1 cellular context compared by ENCODE assay signal in genomic region chr18:46173393-46174316, GRCh38.
TF ChIP-seq lines count a peak whose summit lies in the region.

No MANE protein-coding gene starts in this region.

TF ChIP-seq in HepG2, 621 proteins besides CTCF, POLR2A, EP300 and RAD21 (continued from another document and continues in another):
- peak; percentile 51 for TF ChIP-seq ARID5B (CRISPR knock-in tag; IDR thresholded peaks at IDR 0.05)
- TF ChIP-seq GATAD2A (CRISPR knock-in tag; IDR thresholded peaks at IDR 0.05) = peak; percentile 39; the same call in 1 of the 2 replicates
- TF ChIP-seq, protein P1, sequence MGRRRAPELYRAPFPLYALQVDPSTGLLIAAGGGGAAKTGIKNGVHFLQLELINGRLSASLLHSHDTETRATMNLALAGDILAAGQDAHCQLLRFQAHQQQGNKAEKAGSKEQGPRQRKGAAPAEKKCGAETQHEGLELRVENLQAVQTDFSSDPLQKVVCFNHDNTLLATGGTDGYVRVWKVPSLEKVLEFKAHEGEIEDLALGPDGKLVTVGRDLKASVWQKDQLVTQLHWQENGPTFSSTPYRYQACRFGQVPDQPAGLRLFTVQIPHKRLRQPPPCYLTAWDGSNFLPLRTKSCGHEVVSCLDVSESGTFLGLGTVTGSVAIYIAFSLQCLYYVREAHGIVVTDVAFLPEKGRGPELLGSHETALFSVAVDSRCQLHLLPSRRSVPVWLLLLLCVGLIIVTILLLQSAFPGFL (CRISPR knock-in tag; IDR thresholded peaks at IDR 0.05) = no peak
- peak; percentile 21; the same call in 1 of the 2 replicates for TF ChIP-seq MTA1 (CRISPR knock-in tag; IDR thresholded peaks at IDR 0.05; ENCODE audit: borderline replicate concordance)
- peak; percentile 75; the same call in 1 of the 2 replicates for TF ChIP-seq ZNF558 (CRISPR knock-in tag; IDR thresholded peaks at IDR 0.05; ENCODE audit: borderline replicate concordance)
- TF ChIP-seq, protein P2, sequence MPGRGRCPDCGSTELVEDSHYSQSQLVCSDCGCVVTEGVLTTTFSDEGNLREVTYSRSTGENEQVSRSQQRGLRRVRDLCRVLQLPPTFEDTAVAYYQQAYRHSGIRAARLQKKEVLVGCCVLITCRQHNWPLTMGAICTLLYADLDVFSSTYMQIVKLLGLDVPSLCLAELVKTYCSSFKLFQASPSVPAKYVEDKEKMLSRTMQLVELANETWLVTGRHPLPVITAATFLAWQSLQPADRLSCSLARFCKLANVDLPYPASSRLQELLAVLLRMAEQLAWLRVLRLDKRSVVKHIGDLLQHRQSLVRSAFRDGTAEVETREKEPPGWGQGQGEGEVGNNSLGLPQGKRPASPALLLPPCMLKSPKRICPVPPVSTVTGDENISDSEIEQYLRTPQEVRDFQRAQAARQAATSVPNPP (CRISPR knock-in tag; IDR thresholded peaks at IDR 0.05) = 0 out of 2 replicates have a peak, but pooled peaks have one; percentile 23
- TF ChIP-seq HNF4G (IDR thresholded peaks at IDR 0.05; ENCODE audit: borderline replicate concordance, low read depth, low read length) = no peak
- no peak for TF ChIP-seq HNF4G (CRISPR knock-in tag; IDR thresholded peaks at IDR 0.05; ENCODE audit: borderline replicate concordance, low read depth)
- peak; percentile 87 for TF ChIP-seq ELF3 (CRISPR knock-in tag; IDR thresholded peaks at IDR 0.05)
- peak; percentile 51; the same call in 1 of the 2 replicates for TF ChIP-seq MTF2 (CRISPR knock-in tag; IDR thresholded peaks at IDR 0.05; ENCODE audit: borderline replicate concordance)
- TF ChIP-seq TRIM24 (CRISPR knock-in tag; IDR thresholded peaks at IDR 0.05) = no peak
- TF ChIP-seq ZNF329 (CRISPR knock-in tag; IDR thresholded peaks at IDR 0.05; ENCODE audit: low read depth) = 0 out of 2 replicates have a peak, but pooled peaks have one; percentile 22
- no peak for TF ChIP-seq RBM22 (optimal IDR thresholded peaks at IDR 0.05; ENCODE audit: low read length)
- TF ChIP-seq, protein P3, sequence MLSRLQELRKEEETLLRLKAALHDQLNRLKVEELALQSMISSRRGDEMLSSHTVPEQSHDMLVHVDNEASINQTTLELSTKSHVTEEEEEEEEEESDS (CRISPR knock-in tag; IDR thresholded peaks at IDR 0.05; ENCODE audit: borderline replicate concordance) = 0 out of 2 replicates have a peak, but pooled peaks have one; percentile 32
- TF ChIP-seq MEIS2 (CRISPR knock-in tag; IDR thresholded peaks at IDR 0.05) = peak; percentile 69
- TF ChIP-seq ZNF251 (CRISPR knock-in tag; IDR thresholded peaks at IDR 0.05) = no peak
- TF ChIP-seq ZFY (CRISPR knock-in tag; IDR thresholded peaks at IDR 0.05) = peak; percentile 80
- peak; percentile 99 for TF ChIP-seq ZNF777 (CRISPR knock-in tag; IDR thresholded peaks at IDR 0.05)
- TF ChIP-seq ZNF136 (CRISPR knock-in tag; IDR thresholded peaks at IDR 0.05; ENCODE audit: low read depth) = no peak
- TF ChIP-seq, protein P4, sequence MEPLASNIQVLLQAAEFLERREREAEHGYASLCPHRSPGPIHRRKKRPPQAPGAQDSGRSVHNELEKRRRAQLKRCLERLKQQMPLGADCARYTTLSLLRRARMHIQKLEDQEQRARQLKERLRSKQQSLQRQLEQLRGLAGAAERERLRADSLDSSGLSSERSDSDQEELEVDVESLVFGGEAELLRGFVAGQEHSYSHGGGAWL (CRISPR knock-in tag; IDR thresholded peaks at IDR 0.05) = peak; percentile 34; the same call in 1 of the 2 replicates
- TF ChIP-seq TBX3 (IDR thresholded peaks at IDR 0.05; ENCODE audit: borderline replicate concordance) = 0 out of 2 replicates have a peak, but pooled peaks have one; percentile 7
- peak; percentile 82; the same call in 1 of the 2 replicates for TF ChIP-seq FOXK1 (CRISPR knock-in tag; IDR thresholded peaks at IDR 0.05; ENCODE audit: borderline replicate concordance, low read depth)
- TF ChIP-seq ELF4 (CRISPR knock-in tag; IDR thresholded peaks at IDR 0.05; ENCODE audit: borderline replicate concordance) = 0 out of 2 replicates have a peak, but pooled peaks have one; percentile 61
- 0 out of 2 replicates have a peak, but pooled peaks have one; percentile 85 for TF ChIP-seq ZNF138 (CRISPR knock-in tag; IDR thresholded peaks at IDR 0.05; ENCODE audit: low read depth)
- no peak for TF ChIP-seq MAFK (conservative IDR thresholded peaks at IDR 0.05 in 1 of 2, IDR thresholded peaks at IDR 0.05 in 1 of 2; ENCODE audit: low read length in 2 of 2)
- TF ChIP-seq, protein P5, sequence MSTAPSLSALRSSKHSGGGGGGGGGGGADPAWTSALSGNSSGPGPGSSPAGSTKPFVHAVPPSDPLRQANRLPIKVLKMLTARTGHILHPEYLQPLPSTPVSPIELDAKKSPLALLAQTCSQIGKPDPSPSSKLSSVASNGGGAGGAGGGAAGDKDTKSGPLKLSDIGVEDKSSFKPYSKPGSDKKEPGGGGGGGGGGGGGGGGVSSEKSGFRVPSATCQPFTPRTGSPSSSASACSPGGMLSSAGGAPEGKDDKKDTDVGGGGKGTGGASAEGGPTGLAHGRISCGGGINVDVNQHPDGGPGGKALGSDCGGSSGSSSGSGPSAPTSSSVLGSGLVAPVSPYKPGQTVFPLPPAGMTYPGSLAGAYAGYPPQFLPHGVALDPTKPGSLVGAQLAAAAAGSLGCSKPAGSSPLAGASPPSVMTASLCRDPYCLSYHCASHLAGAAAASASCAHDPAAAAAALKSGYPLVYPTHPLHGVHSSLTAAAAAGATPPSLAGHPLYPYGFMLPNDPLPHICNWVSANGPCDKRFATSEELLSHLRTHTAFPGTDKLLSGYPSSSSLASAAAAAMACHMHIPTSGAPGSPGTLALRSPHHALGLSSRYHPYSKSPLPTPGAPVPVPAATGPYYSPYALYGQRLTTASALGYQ (CRISPR knock-in tag; IDR thresholded peaks at IDR 0.05) = peak; percentile 70
- peak; percentile 74; the same call in 1 of the 2 replicates for TF ChIP-seq ZBTB7A (CRISPR knock-in tag; IDR thresholded peaks at IDR 0.05)
- TF ChIP-seq NR2C2 (CRISPR knock-in tag; IDR thresholded peaks at IDR 0.05; ENCODE audit: borderline replicate concordance) = peak; percentile 86
- peak; percentile 59; the same call in 1 of the 2 replicates for TF ChIP-seq ZNF788 (CRISPR knock-in tag; IDR thresholded peaks at IDR 0.05; ENCODE audit: borderline replicate concordance)
- 0 out of 2 replicates have a peak, but pooled peaks have one; percentile 29 for TF ChIP-seq ZSCAN22 (CRISPR knock-in tag; IDR thresholded peaks at IDR 0.05)
- peak; percentile 30; the same call in 1 of the 2 replicates for TF ChIP-seq AHR (CRISPR knock-in tag; IDR thresholded peaks at IDR 0.05)
- no peak for TF ChIP-seq ZNF468 (CRISPR knock-in tag; IDR thresholded peaks at IDR 0.05)
- TF ChIP-seq ZKSCAN1 (IDR thresholded peaks at IDR 0.05; ENCODE audit: low read length) = no peak
- TF ChIP-seq HNF4A (CRISPR knock-in tag; IDR thresholded peaks at IDR 0.05) = no peak
- TF ChIP-seq YY1 (IDR thresholded peaks at IDR 0.05; ENCODE audit: insufficient read depth, insufficient replicate concordance, low read depth, low read length) = peak; percentile 89
- peak; percentile 65 for TF ChIP-seq RBM39 (IDR thresholded peaks at IDR 0.05; ENCODE audit: low read depth, low read length, poor library complexity, severe bottlenecking)
- TF ChIP-seq, protein P6, sequence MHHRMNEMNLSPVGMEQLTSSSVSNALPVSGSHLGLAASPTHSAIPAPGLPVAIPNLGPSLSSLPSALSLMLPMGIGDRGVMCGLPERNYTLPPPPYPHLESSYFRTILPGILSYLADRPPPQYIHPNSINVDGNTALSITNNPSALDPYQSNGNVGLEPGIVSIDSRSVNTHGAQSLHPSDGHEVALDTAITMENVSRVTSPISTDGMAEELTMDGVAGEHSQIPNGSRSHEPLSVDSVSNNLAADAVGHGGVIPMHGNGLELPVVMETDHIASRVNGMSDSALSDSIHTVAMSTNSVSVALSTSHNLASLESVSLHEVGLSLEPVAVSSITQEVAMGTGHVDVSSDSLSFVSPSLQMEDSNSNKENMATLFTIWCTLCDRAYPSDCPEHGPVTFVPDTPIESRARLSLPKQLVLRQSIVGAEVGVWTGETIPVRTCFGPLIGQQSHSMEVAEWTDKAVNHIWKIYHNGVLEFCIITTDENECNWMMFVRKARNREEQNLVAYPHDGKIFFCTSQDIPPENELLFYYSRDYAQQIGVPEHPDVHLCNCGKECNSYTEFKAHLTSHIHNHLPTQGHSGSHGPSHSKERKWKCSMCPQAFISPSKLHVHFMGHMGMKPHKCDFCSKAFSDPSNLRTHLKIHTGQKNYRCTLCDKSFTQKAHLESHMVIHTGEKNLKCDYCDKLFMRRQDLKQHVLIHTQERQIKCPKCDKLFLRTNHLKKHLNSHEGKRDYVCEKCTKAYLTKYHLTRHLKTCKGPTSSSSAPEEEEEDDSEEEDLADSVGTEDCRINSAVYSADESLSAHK (CRISPR knock-in tag; IDR thresholded peaks at IDR 0.05; ENCODE audit: borderline replicate concordance) = 0 out of 2 replicates have a peak, but pooled peaks have one; percentile 14
- TF ChIP-seq EEA1 (CRISPR knock-in tag; IDR thresholded peaks at IDR 0.05; ENCODE audit: borderline replicate concordance) = no peak; the same call in 1 of the 2 replicates
- no peak for TF ChIP-seq NFRKB (IDR thresholded peaks at IDR 0.05)
- peak; percentile 30; the same call in 1 of the 2 replicates for TF ChIP-seq SAFB2 (CRISPR knock-in tag; IDR thresholded peaks at IDR 0.05; ENCODE audit: borderline replicate concordance, low read depth)
- TF ChIP-seq ZNF737 (CRISPR knock-in tag; IDR thresholded peaks at IDR 0.05; ENCODE audit: borderline replicate concordance) = no peak
- TF ChIP-seq STAT6 (CRISPR knock-in tag; IDR thresholded peaks at IDR 0.05; ENCODE audit: borderline replicate concordance) = peak; percentile 62; the same call in 1 of the 2 replicates
- TF ChIP-seq KLF12 (CRISPR knock-in tag; IDR thresholded peaks at IDR 0.05; ENCODE audit: borderline replicate concordance) = peak; percentile 46
- TF ChIP-seq GZF1 (CRISPR knock-in tag; IDR thresholded peaks at IDR 0.05) = 0 out of 2 replicates have a peak, but pooled peaks have one; percentile 25
- peak; percentile 8; the same call in 1 of the 2 replicates for TF ChIP-seq FOSL2 (CRISPR knock-in tag; IDR thresholded peaks at IDR 0.05)
- TF ChIP-seq ZC3H4 (CRISPR knock-in tag; IDR thresholded peaks at IDR 0.05; ENCODE audit: borderline replicate concordance) = no peak
- peak; percentile 85; the same call in 1 of the 2 replicates for TF ChIP-seq SIN3A (IDR thresholded peaks at IDR 0.05; ENCODE audit: borderline replicate concordance, low read depth, low read length)
- 0 out of 2 replicates have a peak, but pooled peaks have one; percentile 5 for TF ChIP-seq ZNF576 (CRISPR knock-in tag; IDR thresholded peaks at IDR 0.05)
